Comparison of ENCODE assay signal across 8 cellular contexts in genomic region chr22:46026907-46027218, GRCh38. TPM values are rescaled to one million over a fixed set of nuclear protein-coding genes. Genes with fewer than 3 reads are reported as not detected.
DNase-seq lines count a peak whose midpoint lies in the region; ATAC-seq, FAIRE-seq and TF ChIP-seq lines count a peak whose summit lies in the region.

No MANE protein-coding gene starts in this region.

- DNase-seq in body of pancreas (no peak), kidney (no peak), NCI-H1694 treated with DMSO at 0.1 percent for 48 hours (lab: John Stamatoyannopoulos, UW) (no peak), occipital lobe (lab: John Stamatoyannopoulos, UW) (no peak), aorta (no peak)

- H3K36me3 ChIP-seq in HUES48 (ENCODE audit: control insufficient read depth, insufficient read depth, low read length): no peaks in the 10 kb centered on the region
- H3K36me3 ChIP-seq in body of pancreas (replicated peaks in 1 of 2; ENCODE audit: insufficient read depth in 1 of 2, low read depth in 2 of 2): no peaks in the 10 kb centered on the region
- H3K36me3 ChIP-seq in kidney (ENCODE audit: control insufficient read depth in 1 of 2, insufficient read depth in 2 of 2, low read length in 2 of 2): no peaks in the 10 kb centered on the region
- no peaks in the 10 kb centered on the region for H3K36me3 ChIP-seq in skeletal muscle tissue (ENCODE audit: control insufficient read depth in 3 of 3, insufficient read depth in 3 of 3, low read length in 3 of 3)
- H3K36me3 ChIP-seq in aorta (ENCODE audit: control insufficient read depth in 1 of 2, insufficient read depth in 2 of 2, low read length in 1 of 2): no peaks in the 10 kb centered on the region

- H3K4me1 ChIP-seq in HUES48 (ENCODE audit: control insufficient read depth, insufficient read depth, low read length): peaks cover 3% of the 10 kb centered on the region; the same call in 1 of the 2 replicates
- H3K4me1 ChIP-seq in body of pancreas: peaks cover 19% of the 10 kb centered on the region
- H3K4me1 ChIP-seq in kidney (ENCODE audit: control insufficient read depth in 1 of 2, insufficient read depth in 1 of 2, low read depth in 1 of 2, low read length in 2 of 2): peaks cover 0 to 9% of the 10 kb centered on the region in 2 donors
- peaks cover 10 to 31% (median 17%) of the 10 kb centered on the region in 3 donors for H3K4me1 ChIP-seq in skeletal muscle tissue (ENCODE audit: control insufficient read depth in 3 of 3, insufficient read depth in 3 of 3, low read length in 3 of 3)
- no peaks in the 10 kb centered on the region for H3K4me1 ChIP-seq in aorta (ENCODE audit: control insufficient read depth in 1 of 2, insufficient read depth in 2 of 2, low read length in 2 of 2)

- ATAC-seq in body of pancreas: peak; percentile 16
- no peak for ATAC-seq in GM21825 (IDR thresholded peaks at IDR 0.05; ENCODE audit: unreplicated experiment)
- no peak for ATAC-seq in aorta (ENCODE audit: low FRiP score)

- TF ChIP-seq POLR2A in body of pancreas (IDR thresholded peaks at IDR 0.05): no peak

- H3K27me3 ChIP-seq in HUES48 (ENCODE audit: control insufficient read depth, insufficient read depth, low read length) (peaks cover 42% of the 10 kb centered on the region), body of pancreas (no peaks in the 10 kb centered on the region), skeletal muscle tissue (ENCODE audit: control insufficient read depth in 3 of 3, insufficient read depth in 3 of 3, low read length in 3 of 3) (peaks cover 0 to 3% (median 0%) of the 10 kb centered on the region in 3 donors), aorta (ENCODE audit: control insufficient read depth in 1 of 2, insufficient read depth in 2 of 2, low read length in 1 of 2) (no peaks in the 10 kb centered on the region)

- H3K4me3 ChIP-seq in HUES48 (ENCODE audit: low read depth, low read length) (peak overlapping the region; percentile 57), body of pancreas (no peak overlapping the region), kidney (ENCODE audit: low read length in 2 of 2) (peak overlapping the region; percentile 38 to 55), skeletal muscle tissue (ENCODE audit: low read length in 3 of 3) (peak overlapping the region; percentile 59 to 71 (median 65)), aorta (ENCODE audit: low read length in 2 of 2) (peak overlapping the region in 1 of 2 donors; percentile 27)

- H3K27ac ChIP-seq in HUES48 (ENCODE audit: low read depth, low read length): no peak overlapping the region
- peak overlapping the region; percentile 85 to 91 (median 86) for H3K27ac ChIP-seq in body of pancreas
- H3K27ac ChIP-seq in kidney (ENCODE audit: low read depth in 2 of 2, low read length in 2 of 2): peak overlapping the region in 1 of 2 donors; percentile 55
- H3K27ac ChIP-seq in skeletal muscle tissue (ENCODE audit: low read depth, low read length): peak overlapping the region; percentile 57
- peak overlapping the region in 1 of 2 donors; percentile 4 for H3K27ac ChIP-seq in aorta (ENCODE audit: low read depth in 1 of 2, low read length in 2 of 2)

- intact Hi-C loops in body of pancreas (cut with DNase I): no loop called here
- intact Hi-C loops in kidney (cut with DNase I): no loop called here
- intact Hi-C loops in aorta (cut with DNase I): no loop called here

- H3K9ac ChIP-seq in HUES48 (ENCODE audit: low read depth, low read length) (peak overlapping the region; percentile 63), kidney (ENCODE audit: low read length in 2 of 2) (peak overlapping the region in 1 of 2 donors; percentile 71), skeletal muscle tissue (ENCODE audit: low read depth in 1 of 3, low read length in 3 of 3) (peak overlapping the region; percentile 69 to 86 (median 79))

- no peaks in the 10 kb centered on the region for H3K9me3 ChIP-seq in HUES48 (ENCODE audit: control insufficient read depth, insufficient read depth, low read length)
- no peaks in the 10 kb centered on the region for H3K9me3 ChIP-seq in body of pancreas
- H3K9me3 ChIP-seq in kidney (ENCODE audit: control insufficient read depth in 1 of 2, low read length in 2 of 2): no peaks in the 10 kb centered on the region
- H3K9me3 ChIP-seq in skeletal muscle tissue (ENCODE audit: control insufficient read depth in 3 of 3, low read length in 3 of 3): no peaks in the 10 kb centered on the region
- H3K9me3 ChIP-seq in aorta (ENCODE audit: control insufficient read depth, low read length): no peaks in the 10 kb centered on the region

- no peak for FAIRE-seq in kidney (lab: Jason Lieb, UNC)

- TF ChIP-seq CTCF in body of pancreas (IDR thresholded peaks at IDR 0.05) (no peak), kidney (IDR thresholded peaks at IDR 0.05; ENCODE audit: borderline replicate concordance, extremely low read depth, insufficient read depth) (no peak)

- 38 to 39% methylated on average over 3 of the region's 3 CpGs for WGBS in body of pancreas, 2 donors
- WGBS in aorta, 2 donors: 38 to 52% methylated on average over 3 of the region's 3 CpGs

RNA-seq across cellular contexts. Expression of gene WNT7B, which starts 49.9 kb away (rescaled TPM):
- total RNA-seq in body of pancreas (1 to 10 TPM in 1 of 2 donors, not detected in 1; 2.1 TPM), kidney (1.6 TPM), skeletal muscle tissue (not detected), occipital lobe (6.6 TPM), aorta (not detected)
- polyA plus RNA-seq in kidney (ENCODE audit: insufficient read depth, low read depth, low replicate concordance) (2.4 TPM), aorta (not detected)

Comparison
In these comparisons a context has a peak if more than half of its experiments do, and no peak if none do; other contexts are left out.
1. H3K4me3 ChIP-seq: peak in HUES48 (single experiment), kidney (2 of 2) and skeletal muscle tissue (3 of 3); none in body of pancreas (0 of 2).